ENCODE assay signal across 2 cellular contexts in genomic region chr9:121399126-121399882, GRCh38.
A peak's percentile ranks its signal among the peaks of the same experiment; 100 is the strongest.
TF ChIP-seq lines count a peak whose summit lies in the region.

No MANE protein-coding gene starts in this region.

TF ChIP-seq in IMR-90, 13 proteins besides CTCF, POLR2A, EP300 and RAD21:
- TF ChIP-seq MAFK (IDR thresholded peaks at IDR 0.05; ENCODE audit: low read depth, low read length) (no peak), CEBPB (IDR thresholded peaks at IDR 0.05; ENCODE audit: low read depth, low read length) (no peak), RFX5 (IDR thresholded peaks at IDR 0.05; ENCODE audit: low read depth, low read length) (no peak), MXI1 (IDR thresholded peaks at IDR 0.05; ENCODE audit: borderline replicate concordance, low read depth, low read length) (no peak), SMC3 (IDR thresholded peaks at IDR 0.05; ENCODE audit: low read depth, low read length) (no peak), RCOR1 (IDR thresholded peaks at IDR 0.05; ENCODE audit: insufficient replicate concordance, low read length) (no peak), MAZ (IDR thresholded peaks at IDR 0.05; ENCODE audit: borderline replicate concordance, low read depth, low read length) (no peak), CHD1 (IDR thresholded peaks at IDR 0.05; ENCODE audit: low read depth, low read length) (no peak), BHLHE40 (IDR thresholded peaks at IDR 0.05; ENCODE audit: low read depth, low read length) (no peak), FOS (IDR thresholded peaks at IDR 0.05; ENCODE audit: low read depth, low read length) (no peak), NFE2L2 (IDR thresholded peaks at IDR 0.05; ENCODE audit: low read depth, low read length) (no peak)
- TF ChIP-seq, protein P1, sequence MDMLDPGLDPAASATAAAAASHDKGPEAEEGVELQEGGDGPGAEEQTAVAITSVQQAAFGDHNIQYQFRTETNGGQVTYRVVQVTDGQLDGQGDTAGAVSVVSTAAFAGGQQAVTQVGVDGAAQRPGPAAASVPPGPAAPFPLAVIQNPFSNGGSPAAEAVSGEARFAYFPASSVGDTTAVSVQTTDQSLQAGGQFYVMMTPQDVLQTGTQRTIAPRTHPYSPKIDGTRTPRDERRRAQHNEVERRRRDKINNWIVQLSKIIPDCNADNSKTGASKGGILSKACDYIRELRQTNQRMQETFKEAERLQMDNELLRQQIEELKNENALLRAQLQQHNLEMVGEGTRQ (IDR thresholded peaks at IDR 0.05; ENCODE audit: low read depth, low read length): no peak
- TF ChIP-seq, protein P2, sequence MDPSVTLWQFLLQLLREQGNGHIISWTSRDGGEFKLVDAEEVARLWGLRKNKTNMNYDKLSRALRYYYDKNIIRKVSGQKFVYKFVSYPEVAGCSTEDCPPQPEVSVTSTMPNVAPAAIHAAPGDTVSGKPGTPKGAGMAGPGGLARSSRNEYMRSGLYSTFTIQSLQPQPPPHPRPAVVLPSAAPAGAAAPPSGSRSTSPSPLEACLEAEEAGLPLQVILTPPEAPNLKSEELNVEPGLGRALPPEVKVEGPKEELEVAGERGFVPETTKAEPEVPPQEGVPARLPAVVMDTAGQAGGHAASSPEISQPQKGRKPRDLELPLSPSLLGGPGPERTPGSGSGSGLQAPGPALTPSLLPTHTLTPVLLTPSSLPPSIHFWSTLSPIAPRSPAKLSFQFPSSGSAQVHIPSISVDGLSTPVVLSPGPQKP (IDR thresholded peaks at IDR 0.05; ENCODE audit: borderline replicate concordance, low read depth, low read length): no peak

TF ChIP-seq in K562, 482 proteins besides CTCF, POLR2A, EP300 and RAD21:
- TF ChIP-seq CBFA2T3 (IDR thresholded peaks at IDR 0.05): peak; percentile 47; the same call in 1 of the 2 replicates
- peak; percentile 19 for TF ChIP-seq CBFA2T2 (conservative IDR thresholded peaks at IDR 0.05)
- TF ChIP-seq XRCC5 (IDR thresholded peaks at IDR 0.05; ENCODE audit: low read depth, low read length): no peak
- TF ChIP-seq STAT5A (IDR thresholded peaks at IDR 0.05; ENCODE audit: borderline replicate concordance, low read length): no peak
- TF ChIP-seq ZBTB40 (IDR thresholded peaks at IDR 0.05): no peak
- TF ChIP-seq ZBTB40 (CRISPR knock-in tag; IDR thresholded peaks at IDR 0.05): no peak
- peak; percentile 37; the same call in 1 of the 2 replicates for TF ChIP-seq TCF3 (CRISPR knock-in tag; IDR thresholded peaks at IDR 0.05)
- 0 out of 2 replicates have a peak, but pooled peaks have one; percentile 11 for TF ChIP-seq TAL1 (IDR thresholded peaks at IDR 0.05)
- no peak for TF ChIP-seq CHD2 (IDR thresholded peaks at IDR 0.05; ENCODE audit: low read depth, low read length)
- TF ChIP-seq, protein P3, sequence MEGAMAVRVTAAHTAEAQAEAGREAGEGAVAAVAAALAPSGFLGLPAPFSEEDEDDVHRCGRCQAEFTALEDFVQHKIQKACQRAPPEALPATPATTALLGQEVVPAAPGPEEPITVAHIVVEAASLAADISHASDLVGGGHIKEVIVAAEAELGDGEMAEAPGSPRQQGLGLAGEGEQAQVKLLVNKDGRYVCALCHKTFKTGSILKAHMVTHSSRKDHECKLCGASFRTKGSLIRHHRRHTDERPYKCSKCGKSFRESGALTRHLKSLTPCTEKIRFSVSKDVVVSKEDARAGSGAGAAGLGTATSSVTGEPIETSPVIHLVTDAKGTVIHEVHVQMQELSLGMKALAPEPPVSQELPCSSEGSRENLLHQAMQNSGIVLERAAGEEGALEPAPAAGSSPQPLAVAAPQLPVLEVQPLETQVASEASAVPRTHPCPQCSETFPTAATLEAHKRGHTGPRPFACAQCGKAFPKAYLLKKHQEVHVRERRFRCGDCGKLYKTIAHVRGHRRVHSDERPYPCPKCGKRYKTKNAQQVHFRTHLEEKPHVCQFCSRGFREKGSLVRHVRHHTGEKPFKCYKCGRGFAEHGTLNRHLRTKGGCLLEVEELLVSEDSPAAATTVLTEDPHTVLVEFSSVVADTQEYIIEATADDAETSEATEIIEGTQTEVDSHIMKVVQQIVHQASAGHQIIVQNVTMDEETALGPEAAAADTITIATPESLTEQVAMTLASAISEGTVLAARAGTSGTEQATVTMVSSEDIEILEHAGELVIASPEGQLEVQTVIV (CRISPR knock-in tag; IDR thresholded peaks at IDR 0.05; ENCODE audit: borderline replicate concordance): no peak
TF ChIP-seq in K562: peak in this region for 4.
